ENCODE assay signal across 9 cellular contexts in the genomic region with DNA sequence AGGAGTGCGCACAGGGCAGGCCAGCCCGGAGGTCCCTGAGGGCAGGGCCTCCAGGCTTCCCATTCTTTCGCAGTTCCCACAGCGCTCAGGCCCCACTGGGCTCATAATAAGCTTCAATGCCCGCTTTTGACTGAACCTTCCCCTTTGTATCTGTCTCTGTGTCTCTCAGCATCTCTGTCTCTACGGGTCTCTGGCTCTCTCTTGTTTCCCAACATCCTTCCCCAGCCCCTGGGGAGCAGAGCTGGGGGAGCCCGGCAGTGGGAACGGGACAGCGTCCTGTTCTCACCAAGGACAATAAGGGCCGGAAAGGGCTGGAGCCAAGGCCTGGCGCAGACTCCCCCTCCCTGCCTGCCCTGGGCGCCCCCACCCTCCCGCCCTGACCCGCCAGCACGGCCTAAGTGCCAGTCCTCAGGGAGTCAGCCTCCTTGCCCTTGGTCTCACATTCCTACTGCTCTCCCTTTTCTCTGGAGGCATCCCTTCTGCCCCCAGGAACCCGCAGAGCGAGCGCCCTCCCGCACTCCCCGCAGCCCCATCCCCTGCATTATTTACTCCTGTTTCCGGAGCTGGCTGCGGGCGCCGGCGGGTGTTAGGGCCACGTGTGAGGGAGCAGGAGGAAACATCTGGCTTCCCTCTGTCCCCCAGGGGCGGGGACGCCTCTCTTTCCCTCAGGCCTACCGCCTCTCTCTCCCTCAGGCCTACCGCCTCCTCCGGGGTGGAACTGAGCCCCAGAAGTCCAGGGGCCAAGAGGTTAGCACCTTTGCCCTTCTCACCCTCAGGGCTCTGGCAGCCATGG. TPM values are rescaled to one million over a fixed set of nuclear protein-coding genes. Genes with fewer than 3 reads are reported as not detected.
DNase-seq lines count a peak whose midpoint lies in the region; ATAC-seq and TF ChIP-seq lines count a peak whose summit lies in the region.
"Had no signal": no experiment of that assay in that cellular context is flagged by ENCODE, and none has a peak within 500 bp of the region (broad histone marks: within the 10 kb centered on the region; RNA-seq: fewer than 3 reads in every experiment).

No MANE protein-coding gene starts in this region.

- H3K27ac ChIP-seq in right lobe of liver, result peak overlapping the region in 1 of 3 donors; percentile 63
- H3K27ac ChIP-seq in vagina, result peak overlapping the region; percentile 47

- no peaks in the 10 kb centered on the region for H3K27me3 ChIP-seq in right lobe of liver
- no peaks in the 10 kb centered on the region for H3K27me3 ChIP-seq in vagina

- H3K9me3 ChIP-seq in right lobe of liver (no peaks in the 10 kb centered on the region), vagina (no peaks in the 10 kb centered on the region)

- H3K4me3 ChIP-seq in right lobe of liver, result no peak overlapping the region
- peak overlapping the region in 1 of 2 donors; percentile 20 for H3K4me3 ChIP-seq in vagina
- H3K4me3 ChIP-seq: skin epidermis had no signal

- TF ChIP-seq POLR2A in right lobe of liver (IDR thresholded peaks at IDR 0.05) (no peak), vagina (IDR thresholded peaks at IDR 0.05) (no peak)

- H3K4me1 ChIP-seq in right lobe of liver (peaks cover 0 to 4% (median 0%) of the 10 kb centered on the region in 4 donors), vagina (peaks cover 24% of the 10 kb centered on the region)

- ATAC-seq in Right ventricle myocardium inferior (peak; percentile 68), right lobe of liver (peak; percentile 31 to 64 (median 52)), GM19395 (IDR thresholded peaks at IDR 0.05; ENCODE audit: unreplicated experiment) (no peak), GM19324 (IDR thresholded peaks at IDR 0.05; ENCODE audit: low FRiP score, unreplicated experiment) (no peak)

- DNase-seq in Right ventricle myocardium inferior (ENCODE audit: missing footprints) (peak; percentile 79), cardiac septum (ENCODE audit: low spot score) (no peak), dermis blood vessel endothelial cell (peak; percentile 93), right lobe of liver (peak; percentile 59 to 72 (median 68)), vagina (ENCODE audit: extremely low spot score in 2 of 2) (peak; percentile 77 to 79), NCI-H2107 treated with DMSO at 0.1 percent for 48 hours (lab: John Stamatoyannopoulos, UW; ENCODE audit: unreplicated experiment) (no peak)

- WGBS in right lobe of liver (ENCODE audit: insufficient coverage, low coverage, low lambda C conversion rate, missing lambda C conversion rate), result 57% methylated on average over 9 of the region's 31 CpGs

- intact Hi-C loops in Right ventricle myocardium inferior (cut with DNase I) (loop anchor here (2.0 kb wide), 2 partner anchors 30 to 38 kb away; no protein-coding TSS in a partner anchor), cardiac septum (cut with DNase I) (loop anchor here (1.0 to 2.0 kb wide), 2 partner anchors 38 to 72 kb away; no protein-coding TSS in a partner anchor), right lobe of liver (cut with DNase I) (loop anchor here (5.0 kb wide), 1 partner anchor 74 kb away; no protein-coding TSS in a partner anchor), vagina (cut with DNase I) (loop anchor here (2.0 kb wide), 1 partner anchor 76 kb away; no protein-coding TSS in a partner anchor)

- peaks cover 0 to 10% (median 5%) of the 10 kb centered on the region in 4 donors for H3K36me3 ChIP-seq in right lobe of liver
- peaks cover 0 to 13% of the 10 kb centered on the region in 2 donors for H3K36me3 ChIP-seq in vagina

- TF ChIP-seq CTCF in right lobe of liver (IDR thresholded peaks at IDR 0.05) (no peak), vagina (IDR thresholded peaks at IDR 0.05) (no peak)

RNA-seq across cellular contexts. Expression of gene KRTCAP2, which starts 6.5 kb away (rescaled TPM):
- 118 TPM for total RNA-seq in Right ventricle myocardium inferior
- total RNA-seq in cardiac septum, result 112 TPM
- total RNA-seq in dermis blood vessel endothelial cell, result 64.4 and 128 TPM in 2 replicates
- total RNA-seq in right lobe of liver, result 100 to 1,000 TPM in 3 of 6 experiments, 10 to 100 TPM in 3; 85.5 to 145 (median 99.9) TPM
- total RNA-seq in vagina, result 117 TPM

RNA-seq across cellular contexts. Expression of gene TRIM46, which starts 7.1 kb away (rescaled TPM):
- total RNA-seq in Right ventricle myocardium inferior (0.16 TPM), cardiac septum (not detected), dermis blood vessel endothelial cell (4.1 and 4.7 TPM in 2 replicates), right lobe of liver (under 1 TPM in 2 of 6 experiments, not detected in 4; 0.09 to 0.15 TPM), vagina (2.7 TPM)

RNA-seq across cellular contexts. Expression of gene DPM3, which starts 26.2 kb away (rescaled TPM):
- total RNA-seq in Right ventricle myocardium inferior (55.7 TPM), cardiac septum (56.3 TPM), dermis blood vessel endothelial cell (16.1 and 41.4 TPM in 2 replicates), right lobe of liver (100 to 1,000 TPM in 1 of 6 experiments, 10 to 100 TPM in 5; 50.4 to 106 (median 60.4) TPM), vagina (114 TPM)

RNA-seq across cellular contexts. Expression of gene SLC50A1, which starts 30.9 kb away (rescaled TPM):
- total RNA-seq in Right ventricle myocardium inferior, result 9.3 TPM
- 11.2 TPM for total RNA-seq in cardiac septum
- 26.2 and 27.1 TPM in 2 replicates for total RNA-seq in dermis blood vessel endothelial cell
- total RNA-seq in right lobe of liver, result 10 to 100 TPM; 16.2 to 28.1 (median 24.4) TPM
- 11.8 TPM for total RNA-seq in vagina

RNA-seq across cellular contexts. Expression of gene EFNA1, which starts 38.9 kb away (rescaled TPM):
- total RNA-seq in Right ventricle myocardium inferior (43.9 TPM), cardiac septum (30.2 TPM), dermis blood vessel endothelial cell (119 and 138 TPM in 2 replicates), right lobe of liver (100 to 1,000 TPM in 5 of 6 experiments, 10 to 100 TPM in 1; 87.5 to 419 (median 196) TPM), vagina (57.9 TPM)

Comparison
In these comparisons a context has a peak if more than half of its experiments do, and no peak if none do; other contexts are left out.
1. DNase-seq: peak in Right ventricle myocardium inferior (single experiment), dermis blood vessel endothelial cell (single experiment), right lobe of liver (3 of 3) and vagina (2 of 2); none in cardiac septum (single experiment) and NCI-H2107 treated with DMSO at 0.1 percent for 48 hours (single experiment).
2. ATAC-seq: peak in Right ventricle myocardium inferior (single experiment) and right lobe of liver (4 of 4); none in GM19395 (single experiment) and GM19324 (single experiment).